In genomic region chr2:112194480-112194879, GRCh38 we compare ENCODE assay signal across 20 cellular contexts. TPM values are rescaled to one million over a fixed set of nuclear protein-coding genes. Genes with fewer than 3 reads are reported as not detected.
DNase-seq lines count a peak whose midpoint lies in the region; ATAC-seq, FAIRE-seq and TF ChIP-seq lines count a peak whose summit lies in the region.
"Had no signal": no experiment of that assay in that cellular context is flagged by ENCODE, and none has a peak within 500 bp of the region (broad histone marks: within the 10 kb centered on the region; RNA-seq: fewer than 3 reads in every experiment).

No MANE protein-coding gene starts in this region.

- H3K9me3 Mint-ChIP-seq in activated T-cell treated with anti-CD3 and anti-CD28 coated beads, Interleukin-2, amount 50 U/mL, for 72 hours = peaks cover 2% of the 10 kb centered on the region in 2 donors
- H3K9me3 Mint-ChIP-seq in activated T-cell treated with anti-CD3 and anti-CD28 coated beads, Interleukin-2, amount 50 U/mL, for 4 hours = peaks cover 1% of the 10 kb centered on the region
- H3K9me3 Mint-ChIP-seq in CD4-positive, alpha-beta memory T cell = no peaks in the 10 kb centered on the region
- peaks cover 0 to 3% (median 0%) of the 10 kb centered on the region in 3 donors for H3K9me3 Mint-ChIP-seq in T-cell
- no peaks in the 10 kb centered on the region for H3K9me3 Mint-ChIP-seq in activated naive CD8-positive, alpha-beta T cell treated with anti-CD3 and anti-CD28 coated beads, Interleukin-2, amount 10 ng/mL, durations not matched to agents 7 days and 5 days

- DNase-seq in activated T-cell treated with anti-CD3 and anti-CD28 coated beads, Interleukin-2, amount 50 U/mL, for 72 hours = no peak
- DNase-seq in activated T-cell treated with anti-CD3 and anti-CD28 coated beads, Interleukin-2, amount 50 U/mL, for 4 hours = no peak
- peak in 1 of 5 donors; percentile 6 for DNase-seq in CD4-positive, alpha-beta memory T cell
- DNase-seq in T-cell (no peak), GM12892 (ENCODE audit: insufficient read length) (no peak), HPDE6-E6E7 (ENCODE audit: extremely low spot score) (no peak)
- DNase-seq in activated naive CD8-positive, alpha-beta T cell treated with anti-CD3 and anti-CD28 coated beads, Interleukin-2, amount 10 ng/mL, durations not matched to agents 7 days and 5 days = no peak
- no peak for DNase-seq in stimulated activated CD4-positive, alpha-beta T cell treated with anti-CD3 and anti-CD28 coated beads, Interleukin-2, amount 100 ng/mL, for 48 hours
- DNase-seq: AML-193, EL, GOT3, Kasumi-1, NCI-H1105, NCI-H1694 treated with DMSO at 0.1 percent for 48 hours, NCI-H2107, NCI-H2227 treated with DMSO at 0.1 percent for 48 hours, NCI-H524 treated with DMSO at 0.1 percent for 48 hours, Peyer's patch had no signal

- CTCF ChIA-PET in CD4-positive, alpha-beta memory T cell (lab: Charles Lee; ENCODE audit: partially characterized antibody) = no interaction called here
- CTCF ChIA-PET in T-cell (lab: Charles Lee) = no interaction called here

- no peaks in the 10 kb centered on the region for H3K9me3 ChIP-seq in CD4-positive, alpha-beta memory T cell (ENCODE audit: control insufficient read depth in 1 of 2, low read length in 2 of 2)
- H3K9me3 ChIP-seq: Peyer's patch had no signal

- H3K4me1 Mint-ChIP-seq in activated T-cell treated with anti-CD3 and anti-CD28 coated beads, Interleukin-2, amount 50 U/mL, for 72 hours (ENCODE audit: low read depth) = peaks cover 61% of the 10 kb centered on the region
- H3K4me1 Mint-ChIP-seq in activated T-cell treated with anti-CD3 and anti-CD28 coated beads, Interleukin-2, amount 50 U/mL, for 4 hours (ENCODE audit: low read depth) = peaks cover 54% of the 10 kb centered on the region
- H3K4me1 Mint-ChIP-seq in CD4-positive, alpha-beta memory T cell = peaks cover 38 to 57% (median 45%) of the 10 kb centered on the region in 4 donors
- peaks cover 57 to 70% (median 60%) of the 10 kb centered on the region in 3 donors for H3K4me1 Mint-ChIP-seq in T-cell
- peaks cover 11% of the 10 kb centered on the region for H3K4me1 Mint-ChIP-seq in activated naive CD8-positive, alpha-beta T cell treated with anti-CD3 and anti-CD28 coated beads, Interleukin-2, amount 10 ng/mL, durations not matched to agents 7 days and 5 days
- H3K4me1 Mint-ChIP-seq: CD14-positive monocyte had no signal

- H3K27me3 ChIP-seq in CD4-positive, alpha-beta memory T cell (ENCODE audit: insufficient read depth, low read length) = no peaks in the 10 kb centered on the region
- H3K27me3 ChIP-seq: Peyer's patch had no signal

- H3K36me3 Mint-ChIP-seq in activated T-cell treated with anti-CD3 and anti-CD28 coated beads, Interleukin-2, amount 50 U/mL, for 72 hours (ENCODE audit: insufficient read depth in 2 of 2) = peaks cover 2 to 7% of the 10 kb centered on the region in 2 donors
- peaks cover 8% of the 10 kb centered on the region for H3K36me3 Mint-ChIP-seq in activated T-cell treated with anti-CD3 and anti-CD28 coated beads, Interleukin-2, amount 50 U/mL, for 4 hours (ENCODE audit: insufficient read depth)
- H3K36me3 Mint-ChIP-seq in CD4-positive, alpha-beta memory T cell = peaks cover 14 to 38% of the 10 kb centered on the region in 2 donors
- peaks cover 25% of the 10 kb centered on the region for H3K36me3 Mint-ChIP-seq in T-cell
- peaks cover 9% of the 10 kb centered on the region for H3K36me3 Mint-ChIP-seq in activated naive CD8-positive, alpha-beta T cell treated with anti-CD3 and anti-CD28 coated beads, Interleukin-2, amount 10 ng/mL, durations not matched to agents 7 days and 5 days
- H3K36me3 Mint-ChIP-seq: CD14-positive monocyte had no signal

- POLR2A ChIA-PET in CD4-positive, alpha-beta memory T cell (lab: Charles Lee; ENCODE audit: partially characterized antibody) = interaction anchor here (1.3 to 8.5 kb wide), 2 partner anchors 12 to 38 kb away, joined by 4 to 73 read pairs; no protein-coding TSS in a partner anchor
- POLR2A ChIA-PET in T-cell (lab: Charles Lee) = no interaction called here
- POLR2A ChIA-PET in activated naive CD8-positive, alpha-beta T cell treated with anti-CD3 and anti-CD28 coated beads, Interleukin-2, amount 10 ng/mL, durations not matched to agents 7 days and 5 days (lab: Charles Lee) = no interaction called here

- FAIRE-seq in GM12892 (lab: Jason Lieb, UNC) = no peak

- TF ChIP-seq POLR2A in GM12892 (IDR thresholded peaks at IDR 0.05; ENCODE audit: low read depth, low read length) = no peak

- no peak overlapping the region for H3K4me3 ChIP-seq in CD4-positive, alpha-beta memory T cell (ENCODE audit: low read length in 2 of 2)
- H3K4me3 ChIP-seq: Peyer's patch had no signal

- no peak for ATAC-seq in activated T-cell treated with anti-CD3 and anti-CD28 coated beads, Interleukin-2, amount 50 U/mL, for 72 hours (replicated peaks in 1 of 2)
- no peak for ATAC-seq in activated T-cell treated with anti-CD3 and anti-CD28 coated beads, Interleukin-2, amount 50 U/mL, for 4 hours
- peak in 1 of 4 experiments; percentile 53 for ATAC-seq in T-cell (replicated peaks in 1 of 4)
- no peak for ATAC-seq in activated naive CD8-positive, alpha-beta T cell treated with anti-CD3 and anti-CD28 coated beads, Interleukin-2, amount 10 ng/mL, durations not matched to agents 7 days and 5 days (ENCODE audit: low read depth)
- ATAC-seq: Right ventricle myocardium inferior had no signal

- peaks cover 54% of the 10 kb centered on the region for H3K4me1 ChIP-seq in CD4-positive, alpha-beta memory T cell (ENCODE audit: insufficient read depth, low read length)
- H3K4me1 ChIP-seq: Peyer's patch had no signal

- H3K27me3 Mint-ChIP-seq in activated T-cell treated with anti-CD3 and anti-CD28 coated beads, Interleukin-2, amount 50 U/mL, for 72 hours (ENCODE audit: low read depth) = no peaks in the 10 kb centered on the region
- H3K27me3 Mint-ChIP-seq in activated T-cell treated with anti-CD3 and anti-CD28 coated beads, Interleukin-2, amount 50 U/mL, for 4 hours (ENCODE audit: low read depth) = no peaks in the 10 kb centered on the region
- no peaks in the 10 kb centered on the region for H3K27me3 Mint-ChIP-seq in CD4-positive, alpha-beta memory T cell
- H3K27me3 Mint-ChIP-seq in T-cell = no peaks in the 10 kb centered on the region
- no peaks in the 10 kb centered on the region for H3K27me3 Mint-ChIP-seq in activated naive CD8-positive, alpha-beta T cell treated with anti-CD3 and anti-CD28 coated beads, Interleukin-2, amount 10 ng/mL, durations not matched to agents 7 days and 5 days

- no peak overlapping the region for H3K27ac ChIP-seq in CD4-positive, alpha-beta memory T cell (ENCODE audit: low read depth, low read length)
- H3K27ac ChIP-seq: Peyer's patch had no signal

- no peaks in the 10 kb centered on the region for H3K36me3 ChIP-seq in CD4-positive, alpha-beta memory T cell (ENCODE audit: insufficient read depth, low read length)
- H3K36me3 ChIP-seq: Peyer's patch had no signal

- peak overlapping the region; percentile 43 for H3K27ac Mint-ChIP-seq in activated T-cell treated with anti-CD3 and anti-CD28 coated beads, Interleukin-2, amount 50 U/mL, for 72 hours
- peak overlapping the region; percentile 67 to 89 (median 81) for H3K27ac Mint-ChIP-seq in CD4-positive, alpha-beta memory T cell
- peak overlapping the region; percentile 53 to 75 for H3K27ac Mint-ChIP-seq in T-cell
- H3K27ac Mint-ChIP-seq in activated naive CD8-positive, alpha-beta T cell treated with anti-CD3 and anti-CD28 coated beads, Interleukin-2, amount 10 ng/mL, durations not matched to agents 7 days and 5 days = peak overlapping the region; percentile 26
- H3K27ac Mint-ChIP-seq: CD14-positive monocyte had no signal

- peak overlapping the region in 1 of 2 donors; percentile 45 for H3K4me3 Mint-ChIP-seq in activated T-cell treated with anti-CD3 and anti-CD28 coated beads, Interleukin-2, amount 50 U/mL, for 72 hours
- no peak overlapping the region for H3K4me3 Mint-ChIP-seq in activated T-cell treated with anti-CD3 and anti-CD28 coated beads, Interleukin-2, amount 50 U/mL, for 4 hours
- peak overlapping the region in 6 of 8 donors; percentile 21 to 66 (median 59) for H3K4me3 Mint-ChIP-seq in CD4-positive, alpha-beta memory T cell
- H3K4me3 Mint-ChIP-seq in T-cell = peak overlapping the region in 2 of 3 donors; percentile 8 to 32
- peak overlapping the region; percentile 7 for H3K4me3 Mint-ChIP-seq in activated naive CD8-positive, alpha-beta T cell treated with anti-CD3 and anti-CD28 coated beads, Interleukin-2, amount 10 ng/mL, durations not matched to agents 7 days and 5 days
- H3K4me3 Mint-ChIP-seq: CD14-positive monocyte had no signal

- intact Hi-C loops in CD4-positive, alpha-beta memory T cell (cut with micrococcal nuclease) = no loop called here

RNA-seq across cellular contexts. Expression of gene FBLN7, which starts 56.3 kb away (rescaled TPM):
- total RNA-seq in activated T-cell treated with anti-CD3 and anti-CD28 coated beads, Interleukin-2, amount 50 U/mL, for 72 hours = 10 to 100 TPM; 22.3 to 30.6 TPM
- total RNA-seq in activated T-cell treated with anti-CD3 and anti-CD28 coated beads, Interleukin-2, amount 50 U/mL, for 4 hours = 10 to 100 TPM; 21.8 to 24.3 (median 23.4) TPM
- total RNA-seq in CD4-positive, alpha-beta memory T cell = 10 to 100 TPM; 34.3 to 37.0 TPM
- 10 to 100 TPM; 29.3 to 41.2 TPM for polyA plus RNA-seq in CD4-positive, alpha-beta memory T cell
- 10 to 100 TPM; 11.9 to 68.5 (median 48.8) TPM for total RNA-seq in T-cell
- total RNA-seq in activated naive CD8-positive, alpha-beta T cell treated with anti-CD3 and anti-CD28 coated beads, Interleukin-2, amount 10 ng/mL, durations not matched to agents 7 days and 5 days = 1 to 10 TPM; 1.1 to 1.8 TPM
- not detected for polyA plus RNA-seq in GM12892 (2012; ENCODE audit: missing spikeins)
- polyA plus RNA-seq: CD14-positive monocyte had no signal

Comparison
In these comparisons a context has a peak if more than half of its experiments do, and no peak if none do; other contexts are left out.
1. H3K27ac Mint-ChIP-seq: peak in every context shown above with its lines; median percentile 81 in CD4-positive, alpha-beta memory T cell; 64 in T-cell; 43 in activated T-cell treated with anti-CD3 and anti-CD28 coated beads, Interleukin-2, amount 50 U/mL, for 72 hours; 26 in activated naive CD8-positive, alpha-beta T cell treated with anti-CD3 and anti-CD28 coated beads, Interleukin-2, amount 10 ng/mL, durations not matched to agents 7 days and 5 days.
2. RNA of gene FBLN7, which starts 56.3 kb away (total RNA-seq): 11.9 to 68.5 TPM in T-cell, 34.3 to 37.0 TPM in CD4-positive, alpha-beta memory T cell, 22.3 to 30.6 TPM in activated T-cell treated with anti-CD3 and anti-CD28 coated beads, Interleukin-2, amount 50 U/mL, for 72 hours and 21.8 to 24.3 TPM in activated T-cell treated with anti-CD3 and anti-CD28 coated beads, Interleukin-2, amount 50 U/mL, for 4 hours; 1.1 to 1.8 TPM in activated naive CD8-positive, alpha-beta T cell treated with anti-CD3 and anti-CD28 coated beads, Interleukin-2, amount 10 ng/mL, durations not matched to agents 7 days and 5 days; every median in the first group is over 4 times any median in the second.